27 cellular contexts compared by ENCODE assay signal in genomic region chr2:114598329-114598728, GRCh38.
A peak's percentile ranks its signal among the peaks of the same experiment; 100 is the strongest.
DNase-seq lines count a peak whose midpoint lies in the region; ATAC-seq, FAIRE-seq and TF ChIP-seq lines count a peak whose summit lies in the region.
"Had no signal": no experiment of that assay in that cellular context is flagged by ENCODE, and none has a peak within 500 bp of the region (broad histone marks: within the 10 kb centered on the region; RNA-seq: fewer than 3 reads in every experiment).

No MANE protein-coding gene starts in this region.

- 0 out of 2 replicates have a peak overlapping the region, but pooled peaks have one; percentile 1 for H2AFZ ChIP-seq in H1 (ENCODE audit: low read length)

- ATAC-seq in left lung (peak; percentile 91), left cardiac atrium (no peak)
- no peak for ATAC-seq in activated naive CD8-positive, alpha-beta T cell treated with anti-CD3 and anti-CD28 coated beads, Interleukin-2, amount 50 U/mL, for 24 hours
- ATAC-seq: GM12878 had no signal

- H3K27me3 Mint-ChIP-seq in activated naive CD8-positive, alpha-beta T cell treated with anti-CD3 and anti-CD28 coated beads, Interleukin-2, amount 50 U/mL, for 24 hours, result no peaks in the 10 kb centered on the region
- H3K27me3 Mint-ChIP-seq: CD4-positive, alpha-beta memory T cell; CD8-positive, alpha-beta memory T cell had no signal

- no peak overlapping the region for H3K23ac ChIP-seq in H1 (ENCODE audit: insufficient read length)

- TF ChIP-seq POLR2A in H1 (IDR thresholded peaks at IDR 0.05; ENCODE audit: control extremely low read depth in 1 of 2, low read depth in 2 of 2, low read length in 2 of 2), result no peak
- no peak for TF ChIP-seq POLR2A in thyroid gland (IDR thresholded peaks at IDR 0.05)

- H3K36me3 ChIP-seq in H1 (ENCODE audit: control insufficient read depth in 2 of 4, insufficient read depth in 4 of 4, low read length in 3 of 4) (no peaks in the 10 kb centered on the region), left lung (no peaks in the 10 kb centered on the region), thyroid gland (no peaks in the 10 kb centered on the region)
- H3K36me3 ChIP-seq: BE2C, BLaER1 had no signal

- no peaks in the 10 kb centered on the region for H3K79me1 ChIP-seq in H1 (ENCODE audit: low read depth, low read length)

- no peaks in the 10 kb centered on the region for H3K9me3 Mint-ChIP-seq in activated naive CD8-positive, alpha-beta T cell treated with anti-CD3 and anti-CD28 coated beads, Interleukin-2, amount 50 U/mL, for 24 hours
- H3K9me3 Mint-ChIP-seq: CD8-positive, alpha-beta memory T cell had no signal

- H3K9me3 ChIP-seq in H1 (ENCODE audit: insufficient read depth in 2 of 2, low read depth in 1 of 2, low read length in 1 of 2), result no peaks in the 10 kb centered on the region
- H3K9me3 ChIP-seq in left lung, result no peaks in the 10 kb centered on the region
- H3K9me3 ChIP-seq in thyroid gland, result no peaks in the 10 kb centered on the region
- H3K9me3 ChIP-seq: BE2C, BLaER1 had no signal

- H3K4me2 ChIP-seq in H1 (ENCODE audit: insufficient read depth in 1 of 2, low read depth in 2 of 2, low read length in 2 of 2), result no peak overlapping the region
- H3K4me2 ChIP-seq: BLaER1 had no signal

- CTCF ChIA-PET in H1 (lab: Charles Lee; ENCODE audit: partially characterized antibody), result no interaction called here

- no peak overlapping the region for H3K18ac ChIP-seq in H1 (ENCODE audit: extremely low read depth, low read length)

- H3K23me2 ChIP-seq in H1 (ENCODE audit: low read depth, low read length), result no peaks in the 10 kb centered on the region

- no peak for DNase-seq in H1 (ENCODE audit: low read depth in 1 of 2, low spot score in 2 of 2)
- no peak for DNase-seq in left lung
- DNase-seq in thyroid gland, result peak; percentile 13 to 18
- no peak for DNase-seq in left cardiac atrium
- no peak for DNase-seq in activated naive CD8-positive, alpha-beta T cell treated with anti-CD3 and anti-CD28 coated beads, Interleukin-2, amount 50 U/mL, for 24 hours
- DNase-seq in posterior cingulate gyrus, result no peak
- DNase-seq: 8988T; ACHN; BE2C; C1 segment of cervical spinal cord; CD4-positive, alpha-beta memory T cell; CD4-positive, CD25-positive, alpha-beta regulatory T cell; CD8-positive, alpha-beta memory T cell; COR-L47; DMS 273 treated with DMSO at 0.1 percent for 48 hours; DMS153; DMS53; DMS79; DND-41; EL; GDM1 had no signal

- no peak overlapping the region for H3K56ac ChIP-seq in H1 (replicated peaks; ENCODE audit: insufficient read length, low read depth, low read length)

- FAIRE-seq in H1 (lab: Jason Lieb, UNC), result no peak
- FAIRE-seq: A204.1, GM12878, GM12892, GM18507 had no signal

- no peak overlapping the region for H4K5ac ChIP-seq in H1 (ENCODE audit: insufficient read length, low read depth, low read length)

- intact Hi-C loops in left lung (cut with DNase I) (no loop called here), thyroid gland (cut with DNase I) (no loop called here), left cardiac atrium (cut with DNase I) (no loop called here), posterior cingulate gyrus (cut with DNase I) (no loop called here)

- TF ChIP-seq CTCF in H1 (IDR thresholded peaks at IDR 0.05; ENCODE audit: control extremely low read depth in 1 of 3, insufficient read depth in 1 of 3, low read depth in 1 of 3, low read length in 3 of 3) (no peak), left lung (IDR thresholded peaks at IDR 0.05) (no peak), thyroid gland (IDR thresholded peaks at IDR 0.05) (no peak)

- no peaks in the 10 kb centered on the region for H3K27me3 ChIP-seq in H1 (replicated peaks in 1 of 4; ENCODE audit: control insufficient read depth in 3 of 4, extremely low read depth in 1 of 4, insufficient read depth in 3 of 4, low read length in 3 of 4)
- no peaks in the 10 kb centered on the region for H3K27me3 ChIP-seq in left lung
- no peaks in the 10 kb centered on the region for H3K27me3 ChIP-seq in thyroid gland
- H3K27me3 ChIP-seq: BE2C, BLaER1 had no signal

- no peaks in the 10 kb centered on the region for H3K36me3 Mint-ChIP-seq in activated naive CD8-positive, alpha-beta T cell treated with anti-CD3 and anti-CD28 coated beads, Interleukin-2, amount 50 U/mL, for 24 hours (ENCODE audit: low read depth)
- H3K36me3 Mint-ChIP-seq: CD14-positive monocyte; CD4-positive, alpha-beta memory T cell; CD4-positive, CD25-positive, alpha-beta regulatory T cell; CD8-positive, alpha-beta memory T cell had no signal

- WGBS in H1 (ENCODE audit: extremely low coverage in 1 of 2, insufficient coverage in 1 of 2, insufficient read length in 1 of 2, insufficient replicate concordance in 2 of 2, low coverage in 1 of 2, low lambda C conversion rate in 2 of 2, missing lambda C conversion rate in 1 of 2), 2 experiments, result 81% methylated on average over 1 of the region's 1 CpG; no CpG with 5 or more reads in 1 of the 2 experiments
- WGBS in thyroid gland, 2 donors, result 26 to 42% methylated on average over 1 of the region's 1 CpG

- no peak overlapping the region for H3K4me3 ChIP-seq in H1 (ENCODE audit: extremely low read depth in 1 of 4, insufficient read depth in 2 of 4, low read depth in 3 of 4, low read length in 4 of 4)
- no peak overlapping the region for H3K4me3 ChIP-seq in left lung
- no peak overlapping the region for H3K4me3 ChIP-seq in thyroid gland (replicated peaks in 1 of 3)
- H3K4me3 ChIP-seq: BLaER1, GM12878 had no signal

- no peak overlapping the region for H2BK5ac ChIP-seq in H1 (ENCODE audit: low read depth, low read length)

- no peak overlapping the region for H3K4ac ChIP-seq in H1 (replicated peaks; ENCODE audit: insufficient read length, low read depth, low read length)

- no peak overlapping the region for H2AK5ac ChIP-seq in H1 (ENCODE audit: low read depth, low read length)

- no peak overlapping the region for H3K9ac ChIP-seq in H1 (replicated peaks in 1 of 4; ENCODE audit: extremely low read depth in 1 of 4, low read depth in 3 of 4, low read length in 3 of 4)
- H3K9ac ChIP-seq: BLaER1 had no signal

- TF ChIP-seq EP300 in H1 (IDR thresholded peaks at IDR 0.05; ENCODE audit: borderline replicate concordance in 1 of 2, low read depth in 2 of 2, low read length in 2 of 2), result no peak

- TF ChIP-seq RAD21 in H1 (IDR thresholded peaks at IDR 0.05 in 1 of 2, conservative IDR thresholded peaks at IDR 0.05 in 1 of 2; ENCODE audit: low read depth in 2 of 2, low read length in 2 of 2), result no peak

- no peaks in the 10 kb centered on the region for H3K4me1 Mint-ChIP-seq in activated naive CD8-positive, alpha-beta T cell treated with anti-CD3 and anti-CD28 coated beads, Interleukin-2, amount 50 U/mL, for 24 hours
- H3K4me1 Mint-ChIP-seq: CD14-positive monocyte; CD4-positive, alpha-beta memory T cell; CD4-positive, CD25-positive, alpha-beta regulatory T cell; CD8-positive, alpha-beta memory T cell had no signal

- H2BK15ac ChIP-seq in H1 (ENCODE audit: low read length), result no peak overlapping the region

- H3K4me1 ChIP-seq in H1 (replicated peaks in 1 of 4; ENCODE audit: control insufficient read depth in 3 of 4, insufficient read depth in 4 of 4, low read length in 3 of 4) (peaks cover 0 to 3% (median 0%) of the 10 kb centered on the region in 4 experiments; a peak in 1 of 7 replicates), left lung (no peaks in the 10 kb centered on the region), thyroid gland (no peaks in the 10 kb centered on the region)
- H3K4me1 ChIP-seq: BE2C, BLaER1 had no signal

- H4K20me1 ChIP-seq in H1 (replicated peaks in 1 of 2; ENCODE audit: control insufficient read depth in 1 of 2, insufficient read depth in 2 of 2, low read length in 2 of 2), result no peaks in the 10 kb centered on the region
- H4K20me1 ChIP-seq: BLaER1 had no signal

- no peak overlapping the region for H3K27ac ChIP-seq in H1 (ENCODE audit: low read depth, low read length)
- no peak overlapping the region for H3K27ac ChIP-seq in left lung
- H3K27ac ChIP-seq in thyroid gland, result no peak overlapping the region
- H3K27ac ChIP-seq: BLaER1 had no signal

- H2BK120ac ChIP-seq in H1 (replicated peaks; ENCODE audit: low read depth, low read length), result no peak overlapping the region

- no peak overlapping the region for H4K91ac ChIP-seq in H1 (replicated peaks; ENCODE audit: insufficient read length, low read length)

- no peak overlapping the region for H3K27ac Mint-ChIP-seq in activated naive CD8-positive, alpha-beta T cell treated with anti-CD3 and anti-CD28 coated beads, Interleukin-2, amount 50 U/mL, for 24 hours
- H3K27ac Mint-ChIP-seq: CD14-positive monocyte; CD4-positive, alpha-beta memory T cell; CD4-positive, CD25-positive, alpha-beta regulatory T cell; CD8-positive, alpha-beta memory T cell had no signal

- no peak overlapping the region for H4K8ac ChIP-seq in H1 (ENCODE audit: extremely low read depth, insufficient read depth, low read length)

- no peak overlapping the region for H2BK20ac ChIP-seq in H1 (ENCODE audit: low read length)

- H3K79me2 ChIP-seq in H1 (ENCODE audit: control insufficient read depth in 1 of 2, insufficient read depth in 2 of 2, low read length in 2 of 2), result no peaks in the 10 kb centered on the region

- POLR2A ChIA-PET in H1 (lab: Charles Lee; ENCODE audit: partially characterized antibody), result no interaction called here

- H3K14ac ChIP-seq in H1 (ENCODE audit: insufficient read length), result no peak overlapping the region

- no peak overlapping the region for H2BK12ac ChIP-seq in H1 (ENCODE audit: low read depth, low read length)

- H3K4me3 Mint-ChIP-seq in activated naive CD8-positive, alpha-beta T cell treated with anti-CD3 and anti-CD28 coated beads, Interleukin-2, amount 50 U/mL, for 24 hours, result no peak overlapping the region
- H3K4me3 Mint-ChIP-seq: CD14-positive monocyte; CD4-positive, alpha-beta memory T cell; CD4-positive, CD25-positive, alpha-beta regulatory T cell; CD8-positive, alpha-beta memory T cell had no signal

TF ChIP-seq in H1, 55 proteins besides CTCF, POLR2A, EP300 and RAD21 (continues in another document):
- TF ChIP-seq ASH2L (IDR thresholded peaks at IDR 0.05; ENCODE audit: low read length) (no peak), JUND (IDR thresholded peaks at IDR 0.05; ENCODE audit: low read length) (no peak), CTBP2 (IDR thresholded peaks at IDR 0.05; ENCODE audit: borderline replicate concordance, insufficient read depth, insufficient read length, low read length) (no peak), KDM1A (IDR thresholded peaks at IDR 0.05; ENCODE audit: borderline replicate concordance, low read length) (no peak), GABPA (IDR thresholded peaks at IDR 0.05; ENCODE audit: borderline replicate concordance, insufficient read depth, low read length) (no peak), CBX5 (IDR thresholded peaks at IDR 0.05; ENCODE audit: low read depth, low read length) (no peak), SP1 (IDR thresholded peaks at IDR 0.05; ENCODE audit: low read depth, low read length) (no peak), FOSL1 (IDR thresholded peaks at IDR 0.05; ENCODE audit: insufficient read depth, low read depth, low read length) (no peak)
- TF ChIP-seq, protein P1, sequence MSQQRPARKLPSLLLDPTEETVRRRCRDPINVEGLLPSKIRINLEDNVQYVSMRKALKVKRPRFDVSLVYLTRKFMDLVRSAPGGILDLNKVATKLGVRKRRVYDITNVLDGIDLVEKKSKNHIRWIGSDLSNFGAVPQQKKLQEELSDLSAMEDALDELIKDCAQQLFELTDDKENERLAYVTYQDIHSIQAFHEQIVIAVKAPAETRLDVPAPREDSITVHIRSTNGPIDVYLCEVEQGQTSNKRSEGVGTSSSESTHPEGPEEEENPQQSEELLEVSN (IDR thresholded peaks at IDR 0.05), result no peak

Comparison
In these comparisons a context has a peak if more than half of its experiments do, and no peak if none do; other contexts are left out.
1. DNase-seq: peak in thyroid gland (2 of 2); none in H1 (0 of 2), left lung (0 of 2), left cardiac atrium (single experiment), activated naive CD8-positive, alpha-beta T cell treated with anti-CD3 and anti-CD28 coated beads, Interleukin-2, amount 50 U/mL, for 24 hours (single experiment) and posterior cingulate gyrus (0 of 10).